In genomic region chr15:87033056-87033455, GRCh38 we compare ENCODE assay signal across 12 cellular contexts.
DNase-seq lines count a peak whose midpoint lies in the region; ATAC-seq and TF ChIP-seq lines count a peak whose summit lies in the region.
"Had no signal": no experiment of that assay in that cellular context is flagged by ENCODE, and none has a peak within 500 bp of the region (broad histone marks: within the 10 kb centered on the region; RNA-seq: fewer than 3 reads in every experiment).

No MANE protein-coding gene starts in this region.

- H3K4me1 Mint-ChIP-seq in glutamatergic neuron (ENCODE audit: low read depth, unreplicated experiment) = peaks cover 9% of the 10 kb centered on the region
- H3K4me1 Mint-ChIP-seq in type B pancreatic cell (ENCODE audit: unreplicated experiment) = peaks cover 14% of the 10 kb centered on the region

- H3K9me3 Mint-ChIP-seq in glutamatergic neuron (ENCODE audit: unreplicated experiment) (no peaks in the 10 kb centered on the region), type B pancreatic cell (no peaks in the 10 kb centered on the region)

- H3K9me3 ChIP-seq in cardiac muscle cell (ENCODE audit: low read depth) (no peaks in the 10 kb centered on the region), esophagus squamous epithelium (no peaks in the 10 kb centered on the region)
- H3K9me3 ChIP-seq: ovary had no signal

- H3K27me3 ChIP-seq in cardiac muscle cell (no peaks in the 10 kb centered on the region), esophagus squamous epithelium (no peaks in the 10 kb centered on the region)
- H3K27me3 ChIP-seq: ovary had no signal

- no peak for TF ChIP-seq CTCF in cardiac muscle cell (IDR thresholded peaks at IDR 0.05; ENCODE audit: low read depth, low read length)
- TF ChIP-seq CTCF in glutamatergic neuron (IDR thresholded peaks at IDR 0.05; ENCODE audit: partially characterized antibody, unreplicated experiment) = peak; percentile 60
- TF ChIP-seq CTCF in type B pancreatic cell (conservative IDR thresholded peaks at IDR 0.05) = peak; percentile 67
- no peak for TF ChIP-seq CTCF in esophagus squamous epithelium (IDR thresholded peaks at IDR 0.05)

- intact Hi-C loops in cardiac septum (cut with DNase I) = no loop called here
- intact Hi-C loops in esophagus squamous epithelium (cut with DNase I) = no loop called here

- TF ChIP-seq POLR2A in esophagus squamous epithelium (IDR thresholded peaks at IDR 0.05) = no peak

- H3K27me3 Mint-ChIP-seq in glutamatergic neuron (ENCODE audit: unreplicated experiment) (no peaks in the 10 kb centered on the region), type B pancreatic cell (no peaks in the 10 kb centered on the region)

- no peak overlapping the region for H3K4me3 Mint-ChIP-seq in glutamatergic neuron (ENCODE audit: unreplicated experiment)
- no peak overlapping the region for H3K4me3 Mint-ChIP-seq in type B pancreatic cell

- H3K4me1 ChIP-seq in cardiac muscle cell (ENCODE audit: low read depth) (no peaks in the 10 kb centered on the region), esophagus squamous epithelium (peaks cover 0 to 30% (median 0%) of the 10 kb centered on the region in 3 donors)

- ATAC-seq in SK-N-SH treated with all-trans-retinoic acid at 6 μM for 48 hours (0 out of 3 replicates have a peak, but pooled peaks have one; percentile 30), HG03135 (IDR thresholded peaks at IDR 0.05; ENCODE audit: unreplicated experiment) (no peak)
- ATAC-seq: left lobe of liver had no signal

- H3K36me3 ChIP-seq in cardiac muscle cell (no peaks in the 10 kb centered on the region), esophagus squamous epithelium (no peaks in the 10 kb centered on the region)
- H3K36me3 ChIP-seq: ovary had no signal

- H3K36me3 Mint-ChIP-seq in glutamatergic neuron (ENCODE audit: unreplicated experiment) = no peaks in the 10 kb centered on the region
- no peaks in the 10 kb centered on the region for H3K36me3 Mint-ChIP-seq in type B pancreatic cell

- H3K27ac Mint-ChIP-seq in glutamatergic neuron (ENCODE audit: unreplicated experiment) (no peak overlapping the region), type B pancreatic cell (no peak overlapping the region)

- H3K27ac ChIP-seq in cardiac muscle cell (no peak overlapping the region), esophagus squamous epithelium (no peak overlapping the region)
- H3K27ac ChIP-seq: ovary had no signal

- DNase-seq in cardiac muscle cell (ENCODE audit: low read depth in 1 of 2, low spot score in 1 of 2) (peak; percentile 12 to 15), cardiac septum (ENCODE audit: low spot score) (no peak), glutamatergic neuron (no peak), type B pancreatic cell (ENCODE audit: extremely low spot score, unreplicated experiment) (no peak), hypothalamus (lab: John Stamatoyannopoulos, UW) (no peak), esophagus squamous epithelium (lab: John Stamatoyannopoulos, UW) (no peak)
- DNase-seq: GDM1, NCI-H2029 treated with DMSO at 0.1 percent for 48 hours, ovary had no signal

- H3K4me3 ChIP-seq in cardiac muscle cell (no peak overlapping the region), esophagus squamous epithelium (no peak overlapping the region)
- H3K4me3 ChIP-seq: ovary had no signal

- WGBS in esophagus squamous epithelium, 2 donors = 69 to 77% methylated on average over 2 of the region's 2 CpGs

TF ChIP-seq in SK-N-SH treated with all-trans-retinoic acid at 6 μM for 48 hours, 23 proteins besides CTCF, POLR2A, EP300 and RAD21:
- TF ChIP-seq CREB5 (CRISPR knock-in tag; IDR thresholded peaks at IDR 0.05; ENCODE audit: low read depth) = no peak

Comparison
In these comparisons a context has a peak if more than half of its experiments do, and no peak if none do; other contexts are left out.
1. DNase-seq: peak in cardiac muscle cell (2 of 2); none in cardiac septum (single experiment), glutamatergic neuron (single experiment), type B pancreatic cell (single experiment), hypothalamus (0 of 51) and esophagus squamous epithelium (single experiment).
2. CTCF ChIP-seq: peak in glutamatergic neuron (single experiment) and type B pancreatic cell (single experiment); none in cardiac muscle cell (single experiment) and esophagus squamous epithelium (0 of 6).